1 cellular context compared by ENCODE assay signal in genomic region chr5:135048286-135048685, GRCh38.
TF ChIP-seq lines count a peak whose summit lies in the region.

No MANE protein-coding gene starts in this region.

TF ChIP-seq in GM23338, 12 proteins besides CTCF, POLR2A, EP300 and RAD21:
- TF ChIP-seq, protein P1, sequence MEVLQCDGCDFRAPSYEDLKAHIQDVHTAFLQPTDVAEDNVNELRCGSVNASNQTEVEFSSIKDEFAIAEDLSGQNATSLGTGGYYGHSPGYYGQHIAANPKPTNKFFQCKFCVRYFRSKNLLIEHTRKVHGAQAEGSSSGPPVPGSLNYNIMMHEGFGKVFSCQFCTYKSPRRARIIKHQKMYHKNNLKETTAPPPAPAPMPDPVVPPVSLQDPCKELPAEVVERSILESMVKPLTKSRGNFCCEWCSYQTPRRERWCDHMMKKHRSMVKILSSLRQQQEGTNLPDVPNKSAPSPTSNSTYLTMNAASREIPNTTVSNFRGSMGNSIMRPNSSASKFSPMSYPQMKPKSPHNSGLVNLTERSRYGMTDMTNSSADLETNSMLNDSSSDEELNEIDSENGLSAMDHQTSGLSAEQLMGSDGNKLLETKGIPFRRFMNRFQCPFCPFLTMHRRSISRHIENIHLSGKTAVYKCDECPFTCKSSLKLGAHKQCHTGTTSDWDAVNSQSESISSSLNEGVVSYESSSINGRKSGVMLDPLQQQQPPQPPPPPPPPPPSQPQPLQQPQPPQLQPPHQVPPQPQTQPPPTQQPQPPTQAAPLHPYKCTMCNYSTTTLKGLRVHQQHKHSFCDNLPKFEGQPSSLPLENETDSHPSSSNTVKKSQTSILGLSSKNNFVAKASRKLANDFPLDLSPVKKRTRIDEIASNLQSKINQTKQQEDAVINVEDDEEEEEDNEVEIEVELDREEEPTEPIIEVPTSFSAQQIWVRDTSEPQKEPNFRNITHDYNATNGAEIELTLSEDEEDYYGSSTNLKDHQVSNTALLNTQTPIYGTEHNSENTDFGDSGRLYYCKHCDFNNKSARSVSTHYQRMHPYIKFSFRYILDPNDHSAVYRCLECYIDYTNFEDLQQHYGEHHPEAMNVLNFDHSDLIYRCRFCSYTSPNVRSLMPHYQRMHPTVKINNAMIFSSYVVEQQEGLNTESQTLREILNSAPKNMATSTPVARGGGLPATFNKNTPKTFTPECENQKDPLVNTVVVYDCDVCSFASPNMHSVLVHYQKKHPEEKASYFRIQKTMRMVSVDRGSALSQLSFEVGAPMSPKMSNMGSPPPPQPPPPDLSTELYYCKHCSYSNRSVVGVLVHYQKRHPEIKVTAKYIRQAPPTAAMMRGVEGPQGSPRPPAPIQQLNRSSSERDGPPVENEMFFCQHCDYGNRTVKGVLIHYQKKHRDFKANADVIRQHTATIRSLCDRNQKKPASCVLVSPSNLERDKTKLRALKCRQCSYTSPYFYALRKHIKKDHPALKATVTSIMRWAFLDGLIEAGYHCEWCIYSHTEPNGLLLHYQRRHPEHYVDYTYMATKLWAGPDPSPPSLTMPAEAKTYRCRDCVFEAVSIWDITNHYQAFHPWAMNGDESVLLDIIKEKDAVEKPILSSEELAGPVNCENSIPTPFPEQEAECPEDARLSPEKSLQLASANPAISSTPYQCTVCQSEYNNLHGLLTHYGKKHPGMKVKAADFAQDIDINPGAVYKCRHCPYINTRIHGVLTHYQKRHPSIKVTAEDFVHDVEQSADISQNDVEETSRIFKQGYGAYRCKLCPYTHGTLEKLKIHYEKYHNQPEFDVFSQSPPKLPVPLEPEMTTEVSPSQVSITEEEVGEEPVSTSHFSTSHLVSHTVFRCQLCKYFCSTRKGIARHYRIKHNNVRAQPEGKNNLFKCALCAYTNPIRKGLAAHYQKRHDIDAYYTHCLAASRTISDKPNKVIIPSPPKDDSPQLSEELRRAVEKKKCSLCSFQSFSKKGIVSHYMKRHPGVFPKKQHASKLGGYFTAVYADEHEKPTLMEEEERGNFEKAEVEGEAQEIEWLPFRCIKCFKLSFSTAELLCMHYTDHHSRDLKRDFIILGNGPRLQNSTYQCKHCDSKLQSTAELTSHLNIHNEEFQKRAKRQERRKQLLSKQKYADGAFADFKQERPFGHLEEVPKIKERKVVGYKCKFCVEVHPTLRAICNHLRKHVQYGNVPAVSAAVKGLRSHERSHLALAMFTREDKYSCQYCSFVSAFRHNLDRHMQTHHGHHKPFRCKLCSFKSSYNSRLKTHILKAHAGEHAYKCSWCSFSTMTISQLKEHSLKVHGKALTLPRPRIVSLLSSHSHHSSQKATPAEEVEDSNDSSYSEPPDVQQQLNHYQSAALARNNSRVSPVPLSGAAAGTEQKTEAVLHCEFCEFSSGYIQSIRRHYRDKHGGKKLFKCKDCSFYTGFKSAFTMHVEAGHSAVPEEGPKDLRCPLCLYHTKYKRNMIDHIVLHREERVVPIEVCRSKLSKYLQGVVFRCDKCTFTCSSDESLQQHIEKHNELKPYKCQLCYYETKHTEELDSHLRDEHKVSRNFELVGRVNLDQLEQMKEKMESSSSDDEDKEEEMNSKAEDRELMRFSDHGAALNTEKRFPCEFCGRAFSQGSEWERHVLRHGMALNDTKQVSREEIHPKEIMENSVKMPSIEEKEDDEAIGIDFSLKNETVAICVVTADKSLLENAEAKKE (CRISPR knock-in tag; IDR thresholded peaks at IDR 0.05), result no peak
- no peak for TF ChIP-seq ETS1 (IDR thresholded peaks at IDR 0.05)
- TF ChIP-seq NANOG (IDR thresholded peaks at IDR 0.05; ENCODE audit: borderline replicate concordance), result no peak
- no peak for TF ChIP-seq STAT1 (IDR thresholded peaks at IDR 0.05; ENCODE audit: unreplicated experiment)
- no peak for TF ChIP-seq JUNB (IDR thresholded peaks at IDR 0.05; ENCODE audit: unreplicated experiment)
- no peak for TF ChIP-seq ZNF331 (CRISPR knock-in tag; IDR thresholded peaks at IDR 0.05; ENCODE audit: low read depth)
- no peak for TF ChIP-seq EZH2phosphoT487 (IDR thresholded peaks at IDR 0.05; ENCODE audit: unreplicated experiment)
- TF ChIP-seq CREB1 (CRISPR knock-in tag; IDR thresholded peaks at IDR 0.05; ENCODE audit: low read depth), result no peak
- TF ChIP-seq EZH2 (IDR thresholded peaks at IDR 0.05; ENCODE audit: low read depth, unreplicated experiment), result no peak
- no peak for TF ChIP-seq POLR2AphosphoS5 (IDR thresholded peaks at IDR 0.05; ENCODE audit: low read depth)
- TF ChIP-seq, protein P2, sequence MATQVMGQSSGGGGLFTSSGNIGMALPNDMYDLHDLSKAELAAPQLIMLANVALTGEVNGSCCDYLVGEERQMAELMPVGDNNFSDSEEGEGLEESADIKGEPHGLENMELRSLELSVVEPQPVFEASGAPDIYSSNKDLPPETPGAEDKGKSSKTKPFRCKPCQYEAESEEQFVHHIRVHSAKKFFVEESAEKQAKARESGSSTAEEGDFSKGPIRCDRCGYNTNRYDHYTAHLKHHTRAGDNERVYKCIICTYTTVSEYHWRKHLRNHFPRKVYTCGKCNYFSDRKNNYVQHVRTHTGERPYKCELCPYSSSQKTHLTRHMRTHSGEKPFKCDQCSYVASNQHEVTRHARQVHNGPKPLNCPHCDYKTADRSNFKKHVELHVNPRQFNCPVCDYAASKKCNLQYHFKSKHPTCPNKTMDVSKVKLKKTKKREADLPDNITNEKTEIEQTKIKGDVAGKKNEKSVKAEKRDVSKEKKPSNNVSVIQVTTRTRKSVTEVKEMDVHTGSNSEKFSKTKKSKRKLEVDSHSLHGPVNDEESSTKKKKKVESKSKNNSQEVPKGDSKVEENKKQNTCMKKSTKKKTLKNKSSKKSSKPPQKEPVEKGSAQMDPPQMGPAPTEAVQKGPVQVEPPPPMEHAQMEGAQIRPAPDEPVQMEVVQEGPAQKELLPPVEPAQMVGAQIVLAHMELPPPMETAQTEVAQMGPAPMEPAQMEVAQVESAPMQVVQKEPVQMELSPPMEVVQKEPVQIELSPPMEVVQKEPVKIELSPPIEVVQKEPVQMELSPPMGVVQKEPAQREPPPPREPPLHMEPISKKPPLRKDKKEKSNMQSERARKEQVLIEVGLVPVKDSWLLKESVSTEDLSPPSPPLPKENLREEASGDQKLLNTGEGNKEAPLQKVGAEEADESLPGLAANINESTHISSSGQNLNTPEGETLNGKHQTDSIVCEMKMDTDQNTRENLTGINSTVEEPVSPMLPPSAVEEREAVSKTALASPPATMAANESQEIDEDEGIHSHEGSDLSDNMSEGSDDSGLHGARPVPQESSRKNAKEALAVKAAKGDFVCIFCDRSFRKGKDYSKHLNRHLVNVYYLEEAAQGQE (IDR thresholded peaks at IDR 0.05; ENCODE audit: unreplicated experiment), result no peak
- TF ChIP-seq ZNF114 (CRISPR knock-in tag; IDR thresholded peaks at IDR 0.05), result no peak
TF ChIP-seq in GM23338: peak in this region for 0.
